Comparison of ENCODE assay signal across 13 cellular contexts in the genomic region with DNA sequence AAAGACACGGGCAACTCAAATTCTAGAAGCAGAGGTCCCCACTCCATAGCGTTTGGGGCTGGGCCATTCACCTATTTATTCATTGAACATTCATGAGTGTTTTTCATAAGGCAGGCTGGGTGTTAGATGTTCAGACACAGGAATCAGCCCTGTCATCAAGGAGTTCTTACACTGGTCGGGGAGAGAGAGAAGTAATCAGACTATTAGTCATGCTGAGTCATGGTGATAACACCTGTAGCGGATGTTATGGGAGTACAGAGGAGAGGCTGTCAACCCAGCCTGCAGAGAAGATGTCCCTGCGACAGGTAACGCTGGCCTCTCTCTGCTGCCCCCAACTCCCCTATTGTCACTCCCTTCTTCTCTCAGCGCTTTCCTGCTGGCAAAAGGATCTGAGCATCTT. TPM values are rescaled to one million over a fixed set of nuclear protein-coding genes. Genes with fewer than 3 reads are reported as not detected.
DNase-seq lines count a peak whose midpoint lies in the region; ATAC-seq and TF ChIP-seq lines count a peak whose summit lies in the region.
"Had no signal": no experiment of that assay in that cellular context is flagged by ENCODE, and none has a peak within 500 bp of the region (broad histone marks: within the 10 kb centered on the region; RNA-seq: fewer than 3 reads in every experiment).

No MANE protein-coding gene starts in this region.

- CTCF ChIA-PET in MCF 10A (lab: Yijun Ruan, JAX) (interaction anchor here (1.6 to 2.4 kb wide), 2 partner anchors 11 to 14 kb away, joined by 3 to 6 read pairs; no protein-coding TSS in a partner anchor), PC-3 (lab: Charles Lee) (no interaction called here)

- no peaks in the 10 kb centered on the region for H3K36me3 Mint-ChIP-seq in MCF 10A (ENCODE audit: insufficient read depth, unreplicated experiment)

- H4K20me1 ChIP-seq in PC-3 (ENCODE audit: low read length), result no peaks in the 10 kb centered on the region

- POLR2A ChIA-PET in MCF 10A (lab: Yijun Ruan, JAX), result no interaction called here
- POLR2A ChIA-PET in PC-3 (lab: Charles Lee; ENCODE audit: unreplicated experiment), result no interaction called here

- TF ChIP-seq CTCF in MCF 10A (IDR thresholded peaks at IDR 0.05; ENCODE audit: unreplicated experiment), result no peak
- no peak for TF ChIP-seq CTCF in breast epithelium (IDR thresholded peaks at IDR 0.05)
- no peak for TF ChIP-seq CTCF in PC-3 (conservative IDR thresholded peaks at IDR 0.05; ENCODE audit: low read depth, low read length)
- no peak for TF ChIP-seq CTCF in upper lobe of right lung (IDR thresholded peaks at IDR 0.05)

- TF ChIP-seq POLR2A in breast epithelium (IDR thresholded peaks at IDR 0.05), result no peak

- H3K9me2 ChIP-seq in PC-3 (replicated peaks; ENCODE audit: low read length), result no peaks in the 10 kb centered on the region

- H3F3A ChIP-seq in PC-3 (ENCODE audit: low read length, unreplicated experiment), result no peaks in the 10 kb centered on the region

- H3K36me3 ChIP-seq in breast epithelium (no peaks in the 10 kb centered on the region), PC-3 (ENCODE audit: low read depth, low read length) (no peaks in the 10 kb centered on the region), upper lobe of right lung (no peaks in the 10 kb centered on the region)

- BruUV-seq in MCF 10A (replicated peaks; lab: Mats Ljungman, UMichigan) (no TSS peak), PC-3 (replicated peaks; lab: Mats Ljungman, UMichigan) (no TSS peak)

- H2AFZ ChIP-seq in PC-3 (ENCODE audit: low read length), result no peak overlapping the region
- H2AFZ ChIP-seq: GM23248 had no signal

- H3K27me3 ChIP-seq in breast epithelium, result no peaks in the 10 kb centered on the region
- H3K27me3 ChIP-seq in PC-3 (ENCODE audit: low read length), result no peaks in the 10 kb centered on the region
- H3K27me3 ChIP-seq in upper lobe of right lung, result no peaks in the 10 kb centered on the region

- no peaks in the 10 kb centered on the region for H3K27me3 Mint-ChIP-seq in MCF 10A (ENCODE audit: insufficient read depth, unreplicated experiment)

- H3K9ac ChIP-seq in PC-3 (ENCODE audit: low read length), result no peak overlapping the region
- H3K9ac ChIP-seq: GM23248 had no signal

- no peak overlapping the region for H3K27ac Mint-ChIP-seq in MCF 10A (ENCODE audit: low read depth, unreplicated experiment)

- ATAC-seq in PC-3, result peak; percentile 98
- ATAC-seq in esophagus mucosa, result peak; percentile 88
- peak; percentile 43 for ATAC-seq in upper lobe of right lung
- ATAC-seq in GM19455 (IDR thresholded peaks at IDR 0.05; ENCODE audit: unreplicated experiment), result no peak

- peaks cover under 1 to 5% of the 10 kb centered on the region in 2 donors for H3K9me3 ChIP-seq in breast epithelium
- no peaks in the 10 kb centered on the region for H3K9me3 ChIP-seq in PC-3 (ENCODE audit: low read length)
- no peaks in the 10 kb centered on the region for H3K9me3 ChIP-seq in upper lobe of right lung

- DNase-seq in MCF 10A (ENCODE audit: unreplicated experiment) (peak; percentile 72), breast epithelium (ENCODE audit: low spot score in 2 of 2) (no peak), PC-3 (peak; percentile 91), upper lobe of right lung (no peak), GDM1 (lab: John Stamatoyannopoulos, UW) (no peak), NCI-H2227 (lab: John Stamatoyannopoulos, UW; ENCODE audit: unreplicated experiment) (no peak)
- DNase-seq: activated CD4-positive, alpha-beta T cell treated with anti-CD3 and anti-CD28 coated beads, Interleukin-2, amount 50 U/mL, for 1 hour; amniotic stem cell; GM23248; NCI-H1930; NK-92 treated with Interleukin-12 subunit alpha and Interleukin-12 subunit beta, amount 100 ng/mL, for 24 hours had no signal

- no peak overlapping the region for H3K4me3 Mint-ChIP-seq in MCF 10A (ENCODE audit: unreplicated experiment)

- intact Hi-C loops in MCF 10A (cut with micrococcal nuclease), result no loop called here
- intact Hi-C loops in breast epithelium (cut with DNase I; ENCODE audit: low total_unique reads), result no loop called here
- intact Hi-C loops in PC-3 (cut with micrococcal nuclease), result no loop called here
- intact Hi-C loops in upper lobe of right lung (cut with DNase I), result no loop called here

- H3K4me1 ChIP-seq in breast epithelium (no peaks in the 10 kb centered on the region), PC-3 (ENCODE audit: insufficient read depth, low read length) (peaks cover 11% of the 10 kb centered on the region), upper lobe of right lung (no peaks in the 10 kb centered on the region)

- H3K4me3 ChIP-seq in breast epithelium (no peak overlapping the region), PC-3 (ENCODE audit: low read length) (no peak overlapping the region), upper lobe of right lung (no peak overlapping the region)
- H3K4me3 ChIP-seq: GM23248 had no signal

- no peaks in the 10 kb centered on the region for H3K79me2 ChIP-seq in PC-3 (ENCODE audit: low read length)

- H3K9me3 Mint-ChIP-seq in MCF 10A (ENCODE audit: unreplicated experiment), result no peaks in the 10 kb centered on the region

- peak overlapping the region; percentile 33 for H3K4me2 ChIP-seq in PC-3 (ENCODE audit: low read length)

- H3K27ac ChIP-seq in breast epithelium (no peak overlapping the region), PC-3 (ENCODE audit: low read length) (no peak overlapping the region), upper lobe of right lung (no peak overlapping the region)
- H3K27ac ChIP-seq: GM23248 had no signal

- H3K4me1 Mint-ChIP-seq in MCF 10A (ENCODE audit: insufficient read depth, unreplicated experiment), result peaks cover 10% of the 10 kb centered on the region

RNA-seq across cellular contexts. Expression of gene LY9, which starts 17.2 kb away (rescaled TPM):
- not detected in 2 replicates for total RNA-seq in MCF 10A (2022)
- total RNA-seq in breast epithelium, result 1 to 10 TPM; 1.1 to 5.9 (median 5.6) TPM
- not detected in 2 replicates for total RNA-seq in PC-3 (2014; rRNA removed)
- total RNA-seq in esophagus mucosa, result 0.20 TPM
- total RNA-seq in upper lobe of right lung, result 3.3 TPM
- total RNA-seq: GM23248 had no signal

RNA-seq across cellular contexts. Expression of gene CD244, which starts 49.5 kb away (rescaled TPM):
- total RNA-seq in MCF 10A (2022) (not detected in 2 replicates), breast epithelium (1 to 10 TPM in 1 of 3 donors, under 1 TPM in 2; 0.64 to 1.6 (median 0.66) TPM), PC-3 (2014; rRNA removed) (not detected in 2 replicates), esophagus mucosa (0.56 TPM), upper lobe of right lung (3.0 TPM)
- total RNA-seq: GM23248 had no signal

Comparison
In these comparisons a context has a peak if more than half of its experiments do, and no peak if none do; other contexts are left out.
1. DNase-seq: peak in MCF 10A (single experiment) and PC-3 (single experiment); none in breast epithelium (0 of 2), upper lobe of right lung (single experiment), GDM1 (single experiment) and NCI-H2227 (single experiment).